Comparison of ENCODE assay signal across 8 cellular contexts in genomic region chr6:27865952-27866369, GRCh38. TPM values are rescaled to one million over a fixed set of nuclear protein-coding genes. Genes with fewer than 3 reads are reported as not detected.
DNase-seq lines count a peak whose midpoint lies in the region; ATAC-seq, FAIRE-seq and TF ChIP-seq lines count a peak whose summit lies in the region.

No MANE protein-coding gene starts in this region.

- H3K4me1 Mint-ChIP-seq in natural killer cell treated with Interleukin-12 subunit alpha and Interleukin-12 subunit beta and Interleukin-15 and Interleukin-18, amount 100 ng/mL, for 72 hours (ENCODE audit: low read depth in 2 of 2), result peaks cover 41 to 62% of the 10 kb centered on the region in 2 donors

- FAIRE-seq in H1 (lab: Jason Lieb, UNC), result no peak

- H3K4ac ChIP-seq in H1 (replicated peaks; ENCODE audit: insufficient read length, low read depth, low read length), result no peak overlapping the region

- no peak overlapping the region for H2AK5ac ChIP-seq in H1 (ENCODE audit: low read depth, low read length)

- peaks cover 0 to 8% (median 2%) of the 10 kb centered on the region in 4 experiments; a peak in 2 of 7 replicates for H3K4me1 ChIP-seq in H1 (replicated peaks in 1 of 4; ENCODE audit: control insufficient read depth in 3 of 4, insufficient read depth in 4 of 4, low read length in 3 of 4)

- peak overlapping the region; percentile 39; the same call in 1 of the 2 replicates for H3K18ac ChIP-seq in H1 (ENCODE audit: extremely low read depth, low read length)

- H3K9me3 Mint-ChIP-seq in natural killer cell treated with Interleukin-12 subunit alpha and Interleukin-12 subunit beta and Interleukin-15 and Interleukin-18, amount 100 ng/mL, for 72 hours, result no peaks in the 10 kb centered on the region

- no peak; a peak in 1 of 3 replicates for TF ChIP-seq POLR2A in H1 (IDR thresholded peaks at IDR 0.05; ENCODE audit: control extremely low read depth in 1 of 2, low read depth in 2 of 2, low read length in 2 of 2)

- no peak overlapping the region for H3K23ac ChIP-seq in H1 (ENCODE audit: insufficient read length)

- H3K4me3 Mint-ChIP-seq in natural killer cell treated with Interleukin-12 subunit alpha and Interleukin-12 subunit beta and Interleukin-15 and Interleukin-18, amount 100 ng/mL, for 72 hours, result peak overlapping the region; percentile 83

- POLR2A ChIA-PET in H1 (lab: Charles Lee; ENCODE audit: partially characterized antibody), result interaction anchor here (0.6 to 40.3 kb wide), 43 partner anchors 4 to 1857 kb away, joined by 3 to 3039 read pairs (median 24); partner anchors contain the start of genes ZNF165 and ZSCAN31
- POLR2A ChIA-PET in GM10248 (lab: Yijun Ruan, JAX), result interaction anchor here (0.7 to 12.0 kb wide), 25 partner anchors 8 to 1844 kb away, joined by 3 to 240 read pairs (median 7); a partner anchor contains a TSS

- H3K27ac ChIP-seq in SU-DHL-6 (ENCODE audit: low read depth, low read length) (peak overlapping the region; percentile 96), H1 (ENCODE audit: low read depth, low read length) (peak overlapping the region; percentile 90)

- H4K91ac ChIP-seq in H1 (replicated peaks; ENCODE audit: insufficient read length, low read length), result no peak overlapping the region

- H2BK12ac ChIP-seq in H1 (ENCODE audit: low read depth, low read length), result no peak overlapping the region

- peak overlapping the region; percentile 82 for H2BK5ac ChIP-seq in H1 (ENCODE audit: low read depth, low read length)

- H3K56ac ChIP-seq in H1 (replicated peaks; ENCODE audit: insufficient read length, low read depth, low read length), result peak overlapping the region; percentile 86

- no peaks in the 10 kb centered on the region; the same call in 1 of the 2 replicates for H3K9me3 ChIP-seq in SU-DHL-6 (ENCODE audit: insufficient read depth, low read length)
- peaks cover 0 to 11% of the 10 kb centered on the region in 2 experiments; a peak in 1 of 4 replicates for H3K9me3 ChIP-seq in H1 (ENCODE audit: insufficient read depth in 2 of 2, low read depth in 1 of 2, low read length in 1 of 2)

- TF ChIP-seq RAD21 in H1 (IDR thresholded peaks at IDR 0.05 in 1 of 2, conservative IDR thresholded peaks at IDR 0.05 in 1 of 2; ENCODE audit: low read depth in 2 of 2, low read length in 2 of 2), result peak in 1 of 2 experiments; percentile 12; a peak in 1 of 4 replicates

- H3K79me1 ChIP-seq in H1 (ENCODE audit: low read depth, low read length), result no peaks in the 10 kb centered on the region

- CTCF ChIA-PET in H1 (lab: Charles Lee; ENCODE audit: partially characterized antibody) (interaction anchor here (0.9 to 3.2 kb wide), 4 partner anchors 27 to 37 kb away, joined by 3 to 19 read pairs (median 6); a partner anchor contains a TSS), GM10248 (lab: Yijun Ruan, JAX) (interaction anchor here (1.1 to 9.5 kb wide), 13 partner anchors 8 to 114 kb away, joined by 3 to 85 read pairs (median 4); a partner anchor contains a TSS)

- no peak overlapping the region for H3K14ac ChIP-seq in H1 (ENCODE audit: insufficient read length)

- no peak overlapping the region for H4K5ac ChIP-seq in H1 (ENCODE audit: insufficient read length, low read depth, low read length)

- no peaks in the 10 kb centered on the region for H3K79me2 ChIP-seq in SU-DHL-6 (ENCODE audit: insufficient read depth, low read length)
- no peaks in the 10 kb centered on the region for H3K79me2 ChIP-seq in H1 (ENCODE audit: control insufficient read depth in 1 of 2, insufficient read depth in 2 of 2, low read length in 2 of 2)

- H2AFZ ChIP-seq in SU-DHL-6 (ENCODE audit: low read depth, low read length, severe bottlenecking) (peak overlapping the region; percentile 58), H1 (ENCODE audit: low read length) (no peak overlapping the region)

- H3K4me3 ChIP-seq in GM08714 (ENCODE audit: low read length), result peak overlapping the region; percentile 40
- H3K4me3 ChIP-seq in SU-DHL-6 (ENCODE audit: insufficient read depth, low read length, poor library complexity, severe bottlenecking), result peak overlapping the region; percentile 55
- peak overlapping the region; percentile 61 to 86 (median 79) for H3K4me3 ChIP-seq in H1 (ENCODE audit: extremely low read depth in 1 of 4, insufficient read depth in 2 of 4, low read depth in 3 of 4, low read length in 4 of 4)

- H3K9ac ChIP-seq in SU-DHL-6 (ENCODE audit: low read length), result peak overlapping the region; percentile 71
- H3K9ac ChIP-seq in H1 (replicated peaks in 1 of 4; ENCODE audit: extremely low read depth in 1 of 4, low read depth in 3 of 4, low read length in 3 of 4), result peak overlapping the region; percentile 82 to 96 (median 91)

- peak overlapping the region; percentile 94 to 95 for H3K27ac Mint-ChIP-seq in natural killer cell treated with Interleukin-12 subunit alpha and Interleukin-12 subunit beta and Interleukin-15 and Interleukin-18, amount 100 ng/mL, for 72 hours

- ATAC-seq in HG02981 (IDR thresholded peaks at IDR 0.05; ENCODE audit: unreplicated experiment), result peak; percentile 14
- peak; percentile 25 to 31 for ATAC-seq in natural killer cell treated with Interleukin-12 subunit alpha and Interleukin-12 subunit beta and Interleukin-15 and Interleukin-18, amount 100 ng/mL, for 72 hours

- 1% methylated on average over 17 of the region's 17 CpGs; no CpG with 5 or more reads in 1 of the 2 experiments for WGBS in H1 (ENCODE audit: extremely low coverage in 1 of 2, insufficient coverage in 1 of 2, insufficient read length in 1 of 2, insufficient replicate concordance in 2 of 2, low coverage in 1 of 2, low lambda C conversion rate in 2 of 2, missing lambda C conversion rate in 1 of 2), 2 experiments

- H3K36me3 Mint-ChIP-seq in natural killer cell treated with Interleukin-12 subunit alpha and Interleukin-12 subunit beta and Interleukin-15 and Interleukin-18, amount 100 ng/mL, for 72 hours, result no peaks in the 10 kb centered on the region

- H3K27me3 Mint-ChIP-seq in natural killer cell treated with Interleukin-12 subunit alpha and Interleukin-12 subunit beta and Interleukin-15 and Interleukin-18, amount 100 ng/mL, for 72 hours, result no peaks in the 10 kb centered on the region

- peaks cover 4% of the 10 kb centered on the region for H3K23me2 ChIP-seq in H1 (ENCODE audit: low read depth, low read length)

- no peaks in the 10 kb centered on the region for H3K27me3 ChIP-seq in SU-DHL-6 (ENCODE audit: low read length)
- H3K27me3 ChIP-seq in H1 (replicated peaks in 1 of 4; ENCODE audit: control insufficient read depth in 3 of 4, extremely low read depth in 1 of 4, insufficient read depth in 3 of 4, low read length in 3 of 4), result no peaks in the 10 kb centered on the region

- TF ChIP-seq CTCF in SU-DHL-6 (IDR thresholded peaks at IDR 0.05; ENCODE audit: insufficient read depth, low read length, poor library complexity, severe bottlenecking) (no peak), H1 (IDR thresholded peaks at IDR 0.05; ENCODE audit: control extremely low read depth in 1 of 3, insufficient read depth in 1 of 3, low read depth in 1 of 3, low read length in 3 of 3) (no peak), GM10248 (IDR thresholded peaks at IDR 0.05; ENCODE audit: control extremely low read depth, extremely low read depth, low read depth, missing control alignments) (no peak)

- H2BK15ac ChIP-seq in H1 (ENCODE audit: low read length), result no peak overlapping the region

- no peak overlapping the region for H2BK120ac ChIP-seq in H1 (replicated peaks; ENCODE audit: low read depth, low read length)

- DNase-seq in H1 (ENCODE audit: low read depth in 1 of 2, low spot score in 2 of 2), result peak in 1 of 2 experiments; percentile 71
- DNase-seq in natural killer cell treated with Interleukin-12 subunit alpha and Interleukin-12 subunit beta and Interleukin-15 and Interleukin-18, amount 100 ng/mL, for 72 hours (ENCODE audit: low spot score), result no peak
- no peak for DNase-seq in NCI-H2107 (lab: John Stamatoyannopoulos, UW)
- no peak for DNase-seq in GM10248 (ENCODE audit: extremely low spot score)
- no peak for DNase-seq in mucosa of gallbladder (ENCODE audit: low spot score)

- H3K36me3 ChIP-seq in SU-DHL-6 (ENCODE audit: low read length) (no peaks in the 10 kb centered on the region), H1 (ENCODE audit: control insufficient read depth in 2 of 4, insufficient read depth in 4 of 4, low read length in 3 of 4) (no peaks in the 10 kb centered on the region)

- no peak overlapping the region for H4K8ac ChIP-seq in H1 (ENCODE audit: extremely low read depth, insufficient read depth, low read length)

- no peak overlapping the region for H2BK20ac ChIP-seq in H1 (ENCODE audit: low read length)

- peaks cover 76% of the 10 kb centered on the region for H3F3A ChIP-seq in SU-DHL-6 (ENCODE audit: insufficient read depth)

- peak overlapping the region; percentile 80 for H3K4me2 ChIP-seq in SU-DHL-6 (ENCODE audit: low read depth, low read length, poor library complexity, severe bottlenecking)
- peak overlapping the region; percentile 74 to 91 for H3K4me2 ChIP-seq in H1 (ENCODE audit: insufficient read depth in 1 of 2, low read depth in 2 of 2, low read length in 2 of 2)

- no peaks in the 10 kb centered on the region for H3K9me2 ChIP-seq in SU-DHL-6 (replicated peaks; ENCODE audit: insufficient read depth, low read length)

- H4K20me1 ChIP-seq in SU-DHL-6 (ENCODE audit: low read depth, low read length) (no peaks in the 10 kb centered on the region), H1 (replicated peaks in 1 of 2; ENCODE audit: control insufficient read depth in 1 of 2, insufficient read depth in 2 of 2, low read length in 2 of 2) (no peaks in the 10 kb centered on the region)

- no peak for TF ChIP-seq EP300 in H1 (IDR thresholded peaks at IDR 0.05; ENCODE audit: borderline replicate concordance in 1 of 2, low read depth in 2 of 2, low read length in 2 of 2)

TF ChIP-seq in H1, 55 proteins besides CTCF, POLR2A, EP300 and RAD21 (continues in another document):
- TF ChIP-seq HDAC2 (IDR thresholded peaks at IDR 0.05; ENCODE audit: borderline replicate concordance in 1 of 2, low read depth in 2 of 2, low read length in 2 of 2), result no peak
- no peak for TF ChIP-seq MAFK (IDR thresholded peaks at IDR 0.05; ENCODE audit: low read depth, low read length)
- no peak for TF ChIP-seq RNF2 (IDR thresholded peaks at IDR 0.05; ENCODE audit: borderline replicate concordance, low read depth, low read length, missing control alignments, poor library complexity, severe bottlenecking)

RNA-seq across cellular contexts. Expression of gene OR2B2, which starts 46.2 kb away (rescaled TPM):
- total RNA-seq in H1 (2021; fragmentation: NEBNext Ultra II Directional; extraction: Animal tissue kit (Norgen Biotek cat#: 25700)), result not detected in 2 replicates
- not detected in 2 replicates for polyA plus RNA-seq in H1 (2011; rRNA removed)
- not detected for polyA plus RNA-seq in H1 (2011; cell fraction: cytosol; rRNA removed)
- polyA plus RNA-seq in H1 (2011; cell fraction: nucleus; rRNA removed), result not detected
- polyA plus RNA-seq in H1 (2012, experiment 1 of 2), result not detected in 4 replicates
- polyA plus RNA-seq in H1 (2012, experiment 2 of 2), result not detected
- not detected for polyA plus RNA-seq in H1 (2013, experiment 1 of 2)
- polyA plus RNA-seq in H1 (2013, experiment 2 of 2), result not detected
- polyA minus RNA-seq in H1 (2011; rRNA and poly(A)+ RNA removed), result not detected in 2 replicates
- polyA minus RNA-seq in H1 (2011; cell fraction: cytosol; rRNA and poly(A)+ RNA removed), result not detected
- polyA minus RNA-seq in H1 (2011; cell fraction: nucleus; rRNA and poly(A)+ RNA removed), result not detected
- not detected for total RNA-seq in natural killer cell treated with Interleukin-12 subunit alpha and Interleukin-12 subunit beta and Interleukin-15 and Interleukin-18, amount 100 ng/mL, for 72 hours
- not detected for total RNA-seq in mucosa of gallbladder
